In genomic region chr5:101678494-101679193, GRCh38 we compare ENCODE assay signal across 8 cellular contexts.
DNase-seq lines count a peak whose midpoint lies in the region; ATAC-seq and TF ChIP-seq lines count a peak whose summit lies in the region.

No MANE protein-coding gene starts in this region.

- peak; percentile 93 for ATAC-seq in GM23338

- H3K36me3 Mint-ChIP-seq in GM23338 (ENCODE audit: low read depth) = no peaks in the 10 kb centered on the region

- H2AFZ ChIP-seq in GM23338 = peak overlapping the region; percentile 92

- TF ChIP-seq CTCF in GM23338 (conservative IDR thresholded peaks at IDR 0.05; ENCODE audit: low read depth in 2 of 2) = peak; percentile 91 to 98
- TF ChIP-seq CTCF in LNCaP clone FGC (IDR thresholded peaks at IDR 0.05; ENCODE audit: control insufficient read depth, extremely low read depth, insufficient read depth) = peak; percentile 91

- H3K27ac Mint-ChIP-seq in GM23338 = no peak overlapping the region; the same call in 1 of the 2 replicates

- H3K4me3 ChIP-seq in GM23338 (peak overlapping the region; percentile 28; the same call in 1 of the 2 replicates), LNCaP clone FGC (ENCODE audit: low read depth, low read length) (no peak overlapping the region)

- H3K36me3 ChIP-seq in GM23338 (ENCODE audit: insufficient read depth) = no peaks in the 10 kb centered on the region

- H3K4me3 Mint-ChIP-seq in GM23338 = peak overlapping the region; percentile 28; the same call in 2 of the 3 replicates

- H3F3A ChIP-seq in GM23338 (replicated peaks; ENCODE audit: low read depth) = no peaks in the 10 kb centered on the region

- no peaks in the 10 kb centered on the region for H3K27me3 ChIP-seq in GM23338 (ENCODE audit: insufficient read depth)

- H3K4me1 ChIP-seq in GM23338 (ENCODE audit: insufficient read depth) = peaks cover 11% of the 10 kb centered on the region

- no peaks in the 10 kb centered on the region for H3K9me3 Mint-ChIP-seq in GM23338

- H3K4me1 Mint-ChIP-seq in GM23338 = peaks cover 8% of the 10 kb centered on the region

- no peak overlapping the region for H3K27ac ChIP-seq in GM23338 (ENCODE audit: low read depth)
- no peak overlapping the region for H3K27ac ChIP-seq in caudate nucleus (ENCODE audit: low read depth, low read length)

- DNase-seq in SIG-M5 treated with dmso at 0.1 percent for 504 hours (lab: John Stamatoyannopoulos, UW; ENCODE audit: unreplicated experiment) (peak; percentile 63), SIG-M5 (lab: John Stamatoyannopoulos, UW) (no peak), GM23338 (ENCODE audit: low spot score) (peak; percentile 83), LNCaP clone FGC (ENCODE audit: low read depth) (no peak), T follicular helper cell (ENCODE audit: low read depth) (peak; percentile 3), caudate nucleus (lab: John Stamatoyannopoulos, UW) (peak in 31 of 61 donors; percentile 0 to 57 (median 11)), kidney tubule cell (ENCODE audit: low spot score) (peak; percentile 58)
- peak; percentile 8 to 18 (median 15) for DNase-seq in stimulated activated CD4-positive, alpha-beta T cell treated with anti-CD3 and anti-CD28 coated beads, TNF-alpha, amount 100 ng/mL, for 24 hours (ENCODE audit: low read depth in 3 of 3)

- H3K4me2 ChIP-seq in GM23338 = peak overlapping the region; percentile 42

- H3K27me3 Mint-ChIP-seq in GM23338 (ENCODE audit: insufficient read depth, low read depth, poor library complexity) = peaks cover 4% of the 10 kb centered on the region

- H4K20me1 ChIP-seq in GM23338 (replicated peaks; ENCODE audit: insufficient read depth) = no peaks in the 10 kb centered on the region

- no peaks in the 10 kb centered on the region for H3K9me2 ChIP-seq in GM23338 (ENCODE audit: insufficient read depth)

- no peaks in the 10 kb centered on the region for H3K79me2 ChIP-seq in GM23338 (replicated peaks; ENCODE audit: insufficient read depth)

TF ChIP-seq in GM23338, 12 proteins besides CTCF, POLR2A, EP300 and RAD21:
- TF ChIP-seq ZNF462 (CRISPR knock-in tag; IDR thresholded peaks at IDR 0.05) = 0 out of 2 replicates have a peak, but pooled peaks have one; percentile 61
- TF ChIP-seq ZNF114 (CRISPR knock-in tag; IDR thresholded peaks at IDR 0.05) = 0 out of 2 replicates have a peak, but pooled peaks have one; percentile 60
- TF ChIP-seq ZNF331 (CRISPR knock-in tag; IDR thresholded peaks at IDR 0.05; ENCODE audit: low read depth) = no peak
TF ChIP-seq in GM23338: peak in this region for 2.

Comparison
In these comparisons a context has a peak if more than half of its experiments do, and no peak if none do; other contexts are left out.
1. DNase-seq: peak in SIG-M5 treated with dmso at 0.1 percent for 504 hours (single experiment), GM23338 (single experiment), T follicular helper cell (single experiment), caudate nucleus (31 of 61), kidney tubule cell (single experiment) and stimulated activated CD4-positive, alpha-beta T cell treated with anti-CD3 and anti-CD28 coated beads, TNF-alpha, amount 100 ng/mL, for 24 hours (3 of 3); none in SIG-M5 (single experiment) and LNCaP clone FGC (single experiment).